8 cellular contexts compared by ENCODE assay signal in genomic region chr7:6375346-6376101, GRCh38. TPM values are rescaled to one million over a fixed set of nuclear protein-coding genes. Genes with fewer than 3 reads are reported as not detected.
DNase-seq lines count a peak whose midpoint lies in the region; ATAC-seq and TF ChIP-seq lines count a peak whose summit lies in the region.

No MANE protein-coding gene starts in this region.

- H4K91ac ChIP-seq in trophoblast cell (ENCODE audit: low read depth, low read length): peak overlapping the region; percentile 38

- H3K4me1 Mint-ChIP-seq in activated CD4-positive, alpha-beta memory T cell treated with anti-CD3 and anti-CD28 coated beads, Interleukin-2, amount 10 ng/mL, durations not matched to agents 7 days and 5 days: peaks cover 41% of the 10 kb centered on the region

- no peak overlapping the region for H4K12ac ChIP-seq in trophoblast cell (ENCODE audit: low read depth, low read length)

- peaks cover 25% of the 10 kb centered on the region for H3K36me3 Mint-ChIP-seq in activated CD4-positive, alpha-beta memory T cell treated with anti-CD3 and anti-CD28 coated beads, Interleukin-2, amount 10 ng/mL, durations not matched to agents 7 days and 5 days (ENCODE audit: low read depth)

- peak overlapping the region; percentile 93 for H2BK5ac ChIP-seq in trophoblast cell (ENCODE audit: low read depth, low read length, poor library complexity)

- H3K27ac ChIP-seq in trophoblast cell (ENCODE audit: low read depth, low read length): peak overlapping the region; percentile 94

- no peak for DNase-seq in AG04449 (ENCODE audit: low read depth, low spot score)
- DNase-seq in HK-2 (ENCODE audit: unreplicated experiment): peak; percentile 27
- DNase-seq in activated CD4-positive, alpha-beta memory T cell treated with anti-CD3 and anti-CD28 coated beads, Interleukin-2, amount 10 ng/mL, durations not matched to agents 7 days and 5 days: peak; percentile 38
- peak; percentile 20 for DNase-seq in fibroblast of gingiva (ENCODE audit: low read depth)
- peak; percentile 35 to 68 for DNase-seq in trophoblast cell
- DNase-seq in NCI-H345 treated with DMSO at 0.1 percent for 48 hours (lab: John Stamatoyannopoulos, UW; ENCODE audit: unreplicated experiment): no peak

- H2BK12ac ChIP-seq in trophoblast cell (ENCODE audit: low read length): no peak overlapping the region

- peak overlapping the region; percentile 34 for H3K14ac ChIP-seq in trophoblast cell (ENCODE audit: low read length)

- peaks cover 8 to 9% of the 10 kb centered on the region in 2 experiments for H3K4me1 ChIP-seq in trophoblast cell (ENCODE audit: control insufficient read depth in 1 of 2, insufficient read depth in 2 of 2, low read length in 2 of 2)

- CTCF ChIA-PET in AG04449 (lab: Yijun Ruan, JAX): no interaction called here
- CTCF ChIA-PET in activated CD4-positive, alpha-beta memory T cell treated with anti-CD3 and anti-CD28 coated beads, Interleukin-2, amount 10 ng/mL, durations not matched to agents 7 days and 5 days (lab: Charles Lee): no interaction called here

- peaks cover 37% of the 10 kb centered on the region for H3K79me2 ChIP-seq in trophoblast cell (ENCODE audit: control insufficient read depth, insufficient read depth, low read length, poor library complexity)

- no peak for ATAC-seq in HG03108 (IDR thresholded peaks at IDR 0.05; ENCODE audit: unreplicated experiment)
- ATAC-seq in HG02642 (IDR thresholded peaks at IDR 0.05; ENCODE audit: poor library complexity, unreplicated experiment): no peak

- H3K4me3 Mint-ChIP-seq in activated CD4-positive, alpha-beta memory T cell treated with anti-CD3 and anti-CD28 coated beads, Interleukin-2, amount 10 ng/mL, durations not matched to agents 7 days and 5 days: peak overlapping the region; percentile 92

- peaks cover 2 to 12% of the 10 kb centered on the region in 2 experiments for H3K36me3 ChIP-seq in trophoblast cell (ENCODE audit: control insufficient read depth in 1 of 2, insufficient read depth in 2 of 2, low read length in 2 of 2)

- no peaks in the 10 kb centered on the region for H3K27me3 Mint-ChIP-seq in activated CD4-positive, alpha-beta memory T cell treated with anti-CD3 and anti-CD28 coated beads, Interleukin-2, amount 10 ng/mL, durations not matched to agents 7 days and 5 days

- H2AK5ac ChIP-seq in trophoblast cell (ENCODE audit: low read length): peak overlapping the region; percentile 10

- H3K4me3 ChIP-seq in AG04449 (ENCODE audit: low read depth, low read length): peak overlapping the region; percentile 67
- peak overlapping the region; percentile 92 for H3K4me3 ChIP-seq in trophoblast cell (ENCODE audit: low read depth, low read length)

- H3K9me3 ChIP-seq in trophoblast cell (ENCODE audit: insufficient read depth, low read depth, low read length): no peaks in the 10 kb centered on the region

- no peak overlapping the region for H3K18ac ChIP-seq in trophoblast cell (ENCODE audit: low read length)

- peak overlapping the region; percentile 66 for H3K4me2 ChIP-seq in trophoblast cell (ENCODE audit: low read length)

- no peak for TF ChIP-seq CTCF in AG04449 (IDR thresholded peaks at IDR 0.05; ENCODE audit: insufficient read depth, low read length, missing control alignments)

- H4K8ac ChIP-seq in trophoblast cell (ENCODE audit: low read depth, low read length): peak overlapping the region; percentile 87

- H3K79me1 ChIP-seq in trophoblast cell (ENCODE audit: low read length): peaks cover 10% of the 10 kb centered on the region

- peak overlapping the region; percentile 83 for H3K27ac Mint-ChIP-seq in activated CD4-positive, alpha-beta memory T cell treated with anti-CD3 and anti-CD28 coated beads, Interleukin-2, amount 10 ng/mL, durations not matched to agents 7 days and 5 days

- peak overlapping the region; percentile 90 for H2BK120ac ChIP-seq in trophoblast cell (ENCODE audit: insufficient read depth, low read length, poor library complexity)

- H3K23ac ChIP-seq in trophoblast cell (ENCODE audit: low read length): peak overlapping the region; percentile 22

- no peaks in the 10 kb centered on the region for H3K9me3 Mint-ChIP-seq in activated CD4-positive, alpha-beta memory T cell treated with anti-CD3 and anti-CD28 coated beads, Interleukin-2, amount 10 ng/mL, durations not matched to agents 7 days and 5 days

- POLR2A ChIA-PET in AG04449 (lab: Yijun Ruan, JAX): no interaction called here
- POLR2A ChIA-PET in activated CD4-positive, alpha-beta memory T cell treated with anti-CD3 and anti-CD28 coated beads, Interleukin-2, amount 10 ng/mL, durations not matched to agents 7 days and 5 days (lab: Charles Lee): interaction anchor here (1.5 kb wide), 1 partner anchor 11 kb away, joined by 10 read pairs; no protein-coding TSS in a partner anchor

- WGBS in trophoblast cell (ENCODE audit: extremely low coverage, insufficient coverage, insufficient read length): no CpG with 5 or more reads among the region's 23 CpGs

- H3K27me3 ChIP-seq in trophoblast cell (ENCODE audit: insufficient read depth, low read length): no peaks in the 10 kb centered on the region

- peak overlapping the region; percentile 99 for H3K4ac ChIP-seq in trophoblast cell (ENCODE audit: low read depth, low read length)

- peak overlapping the region; percentile 99 for H3K9ac ChIP-seq in trophoblast cell (ENCODE audit: low read length)

- no peak overlapping the region for H2AFZ ChIP-seq in trophoblast cell (ENCODE audit: insufficient read depth, low read length, poor library complexity)

RNA-seq across cellular contexts. Expression of gene RAC1, which starts 1.2 kb away (rescaled TPM):
- 100 to 1,000 TPM; 153 to 155 TPM for total RNA-seq in activated CD4-positive, alpha-beta memory T cell treated with anti-CD3 and anti-CD28 coated beads, Interleukin-2, amount 10 ng/mL, durations not matched to agents 7 days and 5 days
- 370 and 371 TPM in 2 replicates for polyA plus RNA-seq in trophoblast cell (2013)

RNA-seq across cellular contexts. Expression of gene FAM220A, which starts 26.8 kb away (rescaled TPM):
- 10 to 100 TPM in 1 of 2 experiments, 1 to 10 TPM in 1; 9.0 to 10.6 TPM for total RNA-seq in activated CD4-positive, alpha-beta memory T cell treated with anti-CD3 and anti-CD28 coated beads, Interleukin-2, amount 10 ng/mL, durations not matched to agents 7 days and 5 days
- 19.5 and 19.8 TPM in 2 replicates for polyA plus RNA-seq in trophoblast cell (2013)

Comparison
In these comparisons a context has a peak if more than half of its experiments do, and no peak if none do; other contexts are left out.
1. DNase-seq: peak in HK-2 (single experiment), activated CD4-positive, alpha-beta memory T cell treated with anti-CD3 and anti-CD28 coated beads, Interleukin-2, amount 10 ng/mL, durations not matched to agents 7 days and 5 days (single experiment), fibroblast of gingiva (single experiment) and trophoblast cell (2 of 2); none in AG04449 (single experiment) and NCI-H345 treated with DMSO at 0.1 percent for 48 hours (single experiment).